In the genomic region with DNA sequence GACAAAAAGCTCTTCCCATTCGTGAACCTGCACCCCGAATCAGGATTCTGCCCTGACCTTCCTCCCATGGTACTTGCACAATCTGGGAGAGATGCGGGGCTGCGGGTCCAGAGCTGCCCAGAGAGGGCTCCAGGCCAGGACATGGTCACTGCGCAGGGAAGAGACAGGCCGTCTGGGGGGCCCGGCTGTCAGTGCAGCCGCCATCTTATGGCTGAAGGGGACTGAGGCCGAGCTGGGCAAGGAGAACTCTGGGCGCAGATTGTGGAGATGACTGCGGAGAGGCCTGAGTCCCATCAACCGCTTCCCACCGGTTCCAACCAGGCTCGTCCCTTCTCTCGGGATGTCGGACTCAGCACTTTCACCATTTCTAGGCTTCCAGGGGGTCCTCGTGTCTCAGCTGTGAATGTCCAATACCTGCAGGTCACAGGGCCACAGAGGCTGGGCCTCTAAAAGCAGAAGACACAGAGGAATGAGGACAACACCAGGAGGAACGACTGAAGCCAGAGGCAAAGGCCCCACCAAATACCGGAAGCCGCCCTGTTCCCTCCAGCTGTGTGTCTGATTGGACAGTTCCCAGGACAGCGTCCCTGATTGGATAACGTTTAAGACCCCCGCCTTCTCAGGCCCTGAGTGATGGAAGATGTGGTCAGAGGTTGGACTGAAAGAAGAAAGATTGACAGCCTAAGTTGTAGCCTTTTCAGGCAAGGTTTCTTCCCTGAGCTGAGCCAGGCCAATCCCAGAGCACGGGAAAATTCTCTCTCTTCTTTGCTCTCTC, we compare ENCODE assay signal across 24 cellular contexts.
"Had no signal": no experiment of that assay in that cellular context is flagged by ENCODE, and none has a peak within 500 bp of the region (broad histone marks: within the 10 kb centered on the region; RNA-seq: fewer than 3 reads in every experiment).

No MANE protein-coding gene starts in this region.

- ATAC-seq: activated CD4-positive, alpha-beta T cell treated with anti-CD3 and anti-CD28 coated beads for 36 hours; body of pancreas; left lung; lower lobe of right lung; naive thymus-derived CD8-positive, alpha-beta T cell; psoas muscle; stimulated activated effector memory CD8-positive, alpha-beta T cell treated with anti-CD3 and anti-CD28 coated beads, Interleukin-12 subunit alpha, Interleukin-12 subunit beta, amount 100 ng/mL, for 72 hours had no signal

- H3K9ac ChIP-seq: parathyroid adenoma had no signal

- H3K27me3 ChIP-seq: adrenal gland, body of pancreas, left lung, sigmoid colon, uterus had no signal

- DNase-seq: activated CD4-positive, alpha-beta T cell treated with anti-CD3 and anti-CD28 coated beads for 36 hours; activated CD4-positive, alpha-beta T cell treated with anti-CD3 and anti-CD28 coated beads, Interleukin-2, amount 50 U/mL, for 48 hours; activated CD4-positive, CD25-positive, alpha-beta regulatory T cell; activated CD8-positive, alpha-beta memory T cell treated with anti-CD3 and anti-CD28 coated beads for 24 hours; activated effector memory CD4-positive, alpha-beta T cell treated with Interleukin-2 at 50 U/mL for 16 hours; activated naive CD4-positive, alpha-beta T cell treated with Interleukin-2 at 50 U/mL for 16 hours; activated naive CD8-positive, alpha-beta T cell treated with anti-CD3 and anti-CD28 coated beads for 36 hours; adrenal gland; aorta; body of pancreas; effector CD8-positive, alpha-beta T cell; left lung; lower lobe of right lung; mesenchymal stem cell; naive thymus-derived CD8-positive, alpha-beta T cell; occipital lobe; psoas muscle; sigmoid colon; small intestine; stimulated activated CD4-positive, alpha-beta T cell treated with anti-CD3 and anti-CD28 coated beads, Interleukin-4, amount 100 ng/mL, for 24 hours; uterus had no signal

- H3K4me3 ChIP-seq: adrenal gland, body of pancreas, left lung, lower lobe of right lung, psoas muscle, sigmoid colon, uterus had no signal

- H2AFZ ChIP-seq: parathyroid adenoma had no signal

- H3K9me3 ChIP-seq: adrenal gland, body of pancreas, lower lobe of right lung, psoas muscle, uterus had no signal

- H3K4me1 ChIP-seq: adrenal gland, body of pancreas, left lung, lower lobe of right lung, parathyroid adenoma, psoas muscle, sigmoid colon, uterus had no signal

- H3K36me3 ChIP-seq: adrenal gland, left lung, lower lobe of right lung, sigmoid colon, uterus had no signal

- H3K27ac ChIP-seq: adrenal gland, body of pancreas, epithelial cell of prostate, left lung, lower lobe of right lung, parathyroid adenoma, psoas muscle, sigmoid colon, uterus had no signal
